8 cellular contexts compared by ENCODE assay signal in genomic region chr19:49590971-49591730, GRCh38. TPM values are rescaled to one million over a fixed set of nuclear protein-coding genes. Genes with fewer than 3 reads are reported as not detected.
DNase-seq lines count a peak whose midpoint lies in the region; ATAC-seq and TF ChIP-seq lines count a peak whose summit lies in the region.

A gene with protein sequence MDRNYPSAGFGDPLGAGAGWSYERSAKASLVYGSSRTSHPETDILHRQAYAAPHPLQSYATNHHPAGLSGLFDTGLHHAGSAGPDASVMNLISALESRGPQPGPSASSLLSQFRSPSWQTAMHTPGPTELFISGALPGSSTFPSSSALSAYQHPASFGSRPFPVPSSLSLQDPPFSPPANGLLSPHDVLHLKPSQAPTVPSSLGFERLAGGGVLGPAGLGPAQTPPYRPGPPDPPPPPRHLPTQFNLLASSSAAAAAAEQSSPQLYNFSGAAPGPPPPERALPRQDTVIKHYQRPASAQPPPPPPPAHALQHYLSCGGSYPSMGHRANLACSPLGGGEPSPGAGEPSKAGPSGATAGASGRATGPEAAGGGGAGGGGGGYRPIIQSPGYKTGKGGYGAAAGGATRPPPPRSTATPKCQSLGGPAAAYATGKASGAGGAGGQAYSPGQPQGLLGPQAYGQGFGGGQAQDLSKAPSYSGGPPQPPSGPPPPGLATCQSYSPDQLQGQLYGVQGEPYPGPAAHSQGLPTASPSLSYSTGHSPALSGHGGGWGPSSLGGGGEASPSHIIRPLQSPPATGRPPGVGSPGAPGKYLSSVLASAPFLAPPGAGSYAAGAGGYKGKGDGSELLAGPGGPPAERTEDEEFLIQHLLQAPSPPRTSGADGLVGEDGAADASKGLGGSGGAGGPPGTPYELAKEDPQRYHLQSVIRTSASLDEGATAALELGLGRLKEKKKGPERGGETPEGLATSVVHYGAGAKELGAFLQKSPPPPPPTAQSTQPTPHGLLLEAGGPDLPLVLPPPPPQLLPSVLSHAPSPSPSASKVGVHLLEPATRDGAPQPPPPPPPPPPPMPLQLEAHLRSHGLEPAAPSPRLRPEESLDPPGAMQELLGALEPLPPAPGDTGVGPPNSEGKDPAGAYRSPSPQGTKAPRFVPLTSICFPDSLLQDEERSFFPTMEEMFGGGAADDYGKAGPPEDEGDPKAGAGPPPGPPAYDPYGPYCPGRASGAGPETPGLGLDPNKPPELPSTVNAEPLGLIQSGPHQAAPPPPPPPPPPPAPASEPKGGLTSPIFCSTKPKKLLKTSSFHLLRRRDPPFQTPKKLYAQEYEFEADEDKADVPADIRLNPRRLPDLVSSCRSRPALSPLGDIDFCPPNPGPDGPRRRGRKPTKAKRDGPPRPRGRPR (N-terminal part only) (plus strand): TSS chr19:49591182. CDS start chr19:49591655, 473 bp downstream.

- peaks cover 0 to 16% (median 5%) of the 10 kb centered on the region in 3 donors for H3K36me3 Mint-ChIP-seq in naive thymus-derived CD8-positive, alpha-beta T cell

- H3K4me3 ChIP-seq in DND-41 (ENCODE audit: low read depth in 1 of 2, low read length in 2 of 2), result peak within 1 kb of the TSS; percentile 97 to 100
- peak within 1 kb of the TSS; percentile 80 for H3K4me3 ChIP-seq in RWPE2 (ENCODE audit: severe bottlenecking)
- peak within 1 kb of the TSS; percentile 84 for H3K4me3 ChIP-seq in fibroblast of pulmonary artery (replicated peaks; ENCODE audit: low read depth, low read length)

- H3K27ac Mint-ChIP-seq in naive thymus-derived CD8-positive, alpha-beta T cell, result peak within 1 kb of the TSS; percentile 55 to 97 (median 93)

- H3K79me2 ChIP-seq in DND-41 (ENCODE audit: insufficient read depth, low read length), result peaks cover 47% of the 10 kb centered on the region

- peaks cover 24 to 46% (median 34%) of the 10 kb centered on the region in 4 donors for H3K4me1 Mint-ChIP-seq in naive thymus-derived CD8-positive, alpha-beta T cell

- H3K27me3 Mint-ChIP-seq in naive thymus-derived CD8-positive, alpha-beta T cell, result no peaks in the 10 kb centered on the region

- H3K4me2 ChIP-seq in DND-41 (ENCODE audit: insufficient read depth, low read length), result peak within 1 kb of the TSS; percentile 90

- H2AFZ ChIP-seq in DND-41 (ENCODE audit: low read depth, low read length), result peak within 1 kb of the TSS; percentile 78

- H3K9me3 Mint-ChIP-seq in naive thymus-derived CD8-positive, alpha-beta T cell, result no peaks in the 10 kb centered on the region

- peak within 1 kb of the TSS; percentile 86 to 97 (median 92) for H3K4me3 Mint-ChIP-seq in naive thymus-derived CD8-positive, alpha-beta T cell

- peaks cover 23% of the 10 kb centered on the region for H3K4me1 ChIP-seq in DND-41 (ENCODE audit: insufficient read depth, low read length)
- no peaks in the 10 kb centered on the region for H3K4me1 ChIP-seq in RWPE2 (ENCODE audit: insufficient read depth, poor library complexity, severe bottlenecking)

- ATAC-seq in DND-41 (ENCODE audit: insufficient read depth, low read depth) (peak; percentile 32), RWPE2 (ENCODE audit: low read depth) (no peak), GM21390 (IDR thresholded peaks at IDR 0.05; ENCODE audit: unreplicated experiment) (no peak)
- peak; percentile 9 to 21 for ATAC-seq in naive thymus-derived CD8-positive, alpha-beta T cell

- H3K27ac ChIP-seq in DND-41 (ENCODE audit: low read length), result peak within 1 kb of the TSS; percentile 94
- peak within 1 kb of the TSS; percentile 94 for H3K27ac ChIP-seq in RWPE2 (ENCODE audit: poor library complexity, severe bottlenecking)

- no peaks in the 10 kb centered on the region for H3K27me3 ChIP-seq in DND-41 (ENCODE audit: insufficient read depth, low read length, poor library complexity)
- no peaks in the 10 kb centered on the region for H3K27me3 ChIP-seq in RWPE2 (ENCODE audit: insufficient read depth, poor library complexity, severe bottlenecking)

- DNase-seq in DND-41 (peak; percentile 87), Kasumi-1 (lab: John Stamatoyannopoulos, UW) (peak; percentile 62 to 77), RWPE2 (ENCODE audit: low spot score) (peak; percentile 72), fibroblast of pulmonary artery (ENCODE audit: low read depth) (peak; percentile 77), superior temporal gyrus (ENCODE audit: extremely low spot score) (peak; percentile 87)
- peak; percentile 87 for DNase-seq in activated effector memory CD4-positive, alpha-beta T cell treated with anti-CD3 and anti-CD28 coated beads, Interleukin-2, amount 50 U/mL, for 16 hours
- DNase-seq in naive thymus-derived CD8-positive, alpha-beta T cell, result peak; percentile 57 to 90 (median 76)

- H3K9ac ChIP-seq in DND-41 (ENCODE audit: low read depth, low read length), result peak within 1 kb of the TSS; percentile 90

- H3K36me3 ChIP-seq in DND-41 (ENCODE audit: insufficient read depth, low read length), result peaks cover 35% of the 10 kb centered on the region
- peaks cover 18% of the 10 kb centered on the region for H3K36me3 ChIP-seq in RWPE2 (ENCODE audit: low read depth)

- H3K9me3 ChIP-seq in DND-41 (ENCODE audit: insufficient read depth, low read length, severe bottlenecking) (no peaks in the 10 kb centered on the region), RWPE2 (ENCODE audit: severe bottlenecking) (no peaks in the 10 kb centered on the region)

- H4K20me1 ChIP-seq in DND-41 (ENCODE audit: insufficient read depth, low read length), result peaks cover 38% of the 10 kb centered on the region

- TF ChIP-seq CTCF in DND-41 (IDR thresholded peaks at IDR 0.05; ENCODE audit: borderline replicate concordance, extremely low read depth, low read length, poor library complexity, severe bottlenecking) (no peak), RWPE2 (IDR thresholded peaks at IDR 0.05; ENCODE audit: poor library complexity, severe bottlenecking) (no peak), fibroblast of pulmonary artery (IDR thresholded peaks at IDR 0.05; ENCODE audit: low read length, missing control alignments) (no peak)

- POLR2A ChIA-PET in naive thymus-derived CD8-positive, alpha-beta T cell (lab: Charles Lee), result interaction anchor here (0.6 to 11.9 kb wide), 26 partner anchors 11 to 874 kb away, joined by 3 to 180 read pairs (median 6); partner anchors contain the start of genes AKT1S1, BCL2L12, IRF3 and NOSIP

RNA-seq across cellular contexts. Expression of the gene that starts here (rescaled TPM):
- total RNA-seq in naive thymus-derived CD8-positive, alpha-beta T cell, result 10 to 100 TPM; 61.6 to 62.1 TPM
- polyA plus RNA-seq in naive thymus-derived CD8-positive, alpha-beta T cell, result under 1 TPM; 0.24 to 0.69 (median 0.37) TPM

Comparison
In these comparisons a context has a peak if more than half of its experiments do, and no peak if none do; other contexts are left out.
1. ATAC-seq: peak in DND-41 (single experiment) and naive thymus-derived CD8-positive, alpha-beta T cell (2 of 2); none in RWPE2 (single experiment) and GM21390 (single experiment).
2. Peak in every context shown above with its lines, with median percentiles within 50 percentile points of each other: DNase-seq and H3K4me3 ChIP-seq.